Comparison of ENCODE assay signal across 26 cellular contexts in the genomic region with DNA sequence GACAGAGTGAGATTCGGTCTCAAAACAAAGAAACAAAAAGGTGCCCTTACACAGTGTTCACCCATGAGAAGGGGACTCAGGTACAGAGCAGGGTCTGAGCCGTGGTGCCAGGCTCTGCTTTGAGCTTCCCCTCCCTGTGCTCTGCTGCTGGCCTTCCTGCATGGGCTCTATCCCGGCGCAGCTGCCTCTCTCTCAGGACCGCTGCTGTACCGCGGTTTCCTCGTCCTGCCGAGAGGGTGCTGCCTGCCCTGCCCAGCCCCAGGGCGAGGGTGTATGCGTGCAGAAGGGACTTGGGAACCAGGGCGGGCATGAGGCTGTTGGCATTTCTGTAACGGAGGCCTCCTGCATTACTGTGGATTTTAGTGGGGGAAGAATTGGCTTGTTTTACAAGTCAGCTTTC. TPM values are rescaled to one million over a fixed set of nuclear protein-coding genes. Genes with fewer than 3 reads are reported as not detected.
"Had no signal": no experiment of that assay in that cellular context is flagged by ENCODE, and none has a peak within 500 bp of the region (broad histone marks: within the 10 kb centered on the region; RNA-seq: fewer than 3 reads in every experiment).

No MANE protein-coding gene starts in this region.

- H3K27ac ChIP-seq: SJCRH30 had no signal

- H3K9me3 ChIP-seq: MG63, SJCRH30 had no signal

- H3K4me3 ChIP-seq: MG63, SJCRH30 had no signal

- DNase-seq: IMR-90; Karpas-422; KG1; MG63; NCI-H1092; NCI-H1105 treated with DMSO at 0.1 percent for 48 hours; NCI-H1436; NCI-H187; NCI-H2029; NCI-H2081 treated with DMSO at 0.1 percent for 48 hours; NCI-H2171; NCI-H226; NCI-H446; NCI-H510A; NCI-H524 treated with DMSO at 0.1 percent for 48 hours; NCI-H69; NCI-H774; NK-92 treated with Interleukin-12 subunit alpha and Interleukin-12 subunit beta, amount 100 ng/mL, for 24 hours; PC-3; SHP77 treated with DMSO at 0.1 percent for 48 hours; SJCRH30 had no signal

- ATAC-seq: HepG2, Panc1, PC-3, Right ventricle myocardium inferior, SK-N-SH treated with all-trans-retinoic acid at 6 μM for 48 hours had no signal

- H3K36me3 ChIP-seq: MG63, SJCRH30 had no signal

- H3K27me3 ChIP-seq: MG63, SJCRH30 had no signal

- H3K4me1 ChIP-seq: SJCRH30 had no signal

RNA-seq across cellular contexts. Expression of a gene that starts 30.1 kb away (rescaled TPM):
- total RNA-seq: OCI-LY7 had no signal
